ENCODE assay signal across 1 cellular context in genomic region chr20:3818155-3819151, GRCh38.
A peak's percentile ranks its signal among the peaks of the same experiment; 100 is the strongest.
TF ChIP-seq lines count a peak whose summit lies in the region.

No MANE protein-coding gene starts in this region.

TF ChIP-seq in HepG2, 621 proteins besides CTCF, POLR2A, EP300 and RAD21 (continued from another document and continues in another):
- TF ChIP-seq E2F2 (CRISPR knock-in tag; IDR thresholded peaks at IDR 0.05; ENCODE audit: borderline replicate concordance) (peak; percentile 27; the same call in 1 of the 2 replicates), ATF3 (CRISPR knock-in tag; IDR thresholded peaks at IDR 0.05) (peak; percentile 52; the same call in 1 of the 2 replicates), KDM6A (CRISPR knock-in tag; IDR thresholded peaks at IDR 0.05; ENCODE audit: low read depth) (no peak), HIVEP1 (CRISPR knock-in tag; IDR thresholded peaks at IDR 0.05) (0 out of 2 replicates have a peak, but pooled peaks have one; percentile 30), PTBP1 (IDR thresholded peaks at IDR 0.05; ENCODE audit: low read depth, low read length, poor library complexity, severe bottlenecking) (peak; percentile 66), TIGD3 (CRISPR knock-in tag; IDR thresholded peaks at IDR 0.05; ENCODE audit: borderline replicate concordance) (0 out of 2 replicates have a peak, but pooled peaks have one; percentile 79), ETS1 (CRISPR knock-in tag; IDR thresholded peaks at IDR 0.05) (no peak), BORCS8-MEF2B (CRISPR knock-in tag; IDR thresholded peaks at IDR 0.05) (peak; percentile 70), YEATS2 (CRISPR knock-in tag; IDR thresholded peaks at IDR 0.05; ENCODE audit: borderline replicate concordance) (peak; percentile 86; the same call in 1 of the 2 replicates), KLF9 (CRISPR knock-in tag; IDR thresholded peaks at IDR 0.05; ENCODE audit: low read depth) (no peak), PITX1 (CRISPR knock-in tag; IDR thresholded peaks at IDR 0.05) (peak; percentile 80), ZFY (CRISPR knock-in tag; IDR thresholded peaks at IDR 0.05) (peak; percentile 71), SMAD3 (CRISPR knock-in tag; IDR thresholded peaks at IDR 0.05) (peak; percentile 64), AHDC1 (CRISPR knock-in tag; IDR thresholded peaks at IDR 0.05; ENCODE audit: borderline replicate concordance) (no peak), NFE2 (CRISPR knock-in tag; IDR thresholded peaks at IDR 0.05) (no peak), ZNF784 (CRISPR knock-in tag; IDR thresholded peaks at IDR 0.05; ENCODE audit: borderline replicate concordance) (no peak), TERF1 (CRISPR knock-in tag; IDR thresholded peaks at IDR 0.05) (no peak), AHR (CRISPR knock-in tag; IDR thresholded peaks at IDR 0.05) (0 out of 2 replicates have a peak, but pooled peaks have one; percentile 47), ZNF407 (CRISPR knock-in tag; IDR thresholded peaks at IDR 0.05; ENCODE audit: not compliant biosample characterization) (peak; percentile 79), ZNF331 (CRISPR knock-in tag; IDR thresholded peaks at IDR 0.05) (peak; percentile 96), HNRNPUL1 (IDR thresholded peaks at IDR 0.05; ENCODE audit: low read depth, low read length) (no peak), ZKSCAN5 (CRISPR knock-in tag; IDR thresholded peaks at IDR 0.05) (peak; percentile 93), ZNF101 (CRISPR knock-in tag; IDR thresholded peaks at IDR 0.05; ENCODE audit: borderline replicate concordance, low read depth) (no peak), CCAR2 (optimal IDR thresholded peaks at IDR 0.05; ENCODE audit: low read depth, low read length) (no peak), CENPBD1 (CRISPR knock-in tag; IDR thresholded peaks at IDR 0.05; ENCODE audit: borderline replicate concordance, low read depth) (no peak), ZNF713 (CRISPR knock-in tag; IDR thresholded peaks at IDR 0.05) (peak; percentile 74; the same call in 1 of the 2 replicates), ZNF383 (CRISPR knock-in tag; IDR thresholded peaks at IDR 0.05; ENCODE audit: borderline replicate concordance) (no peak; the same call in 1 of the 2 replicates), ZNF841 (CRISPR knock-in tag; IDR thresholded peaks at IDR 0.05; ENCODE audit: borderline replicate concordance) (no peak), TEAD2 (CRISPR knock-in tag; IDR thresholded peaks at IDR 0.05) (0 out of 2 replicates have a peak, but pooled peaks have one; percentile 64), ARNTL (CRISPR knock-in tag; IDR thresholded peaks at IDR 0.05) (peak; percentile 91), TFAP4 (IDR thresholded peaks at IDR 0.05; ENCODE audit: borderline replicate concordance, low read depth) (peak; percentile 97), ZNF124 (CRISPR knock-in tag; IDR thresholded peaks at IDR 0.05) (peak; percentile 95)
